ENCODE assay signal across 8 cellular contexts in the genomic region with DNA sequence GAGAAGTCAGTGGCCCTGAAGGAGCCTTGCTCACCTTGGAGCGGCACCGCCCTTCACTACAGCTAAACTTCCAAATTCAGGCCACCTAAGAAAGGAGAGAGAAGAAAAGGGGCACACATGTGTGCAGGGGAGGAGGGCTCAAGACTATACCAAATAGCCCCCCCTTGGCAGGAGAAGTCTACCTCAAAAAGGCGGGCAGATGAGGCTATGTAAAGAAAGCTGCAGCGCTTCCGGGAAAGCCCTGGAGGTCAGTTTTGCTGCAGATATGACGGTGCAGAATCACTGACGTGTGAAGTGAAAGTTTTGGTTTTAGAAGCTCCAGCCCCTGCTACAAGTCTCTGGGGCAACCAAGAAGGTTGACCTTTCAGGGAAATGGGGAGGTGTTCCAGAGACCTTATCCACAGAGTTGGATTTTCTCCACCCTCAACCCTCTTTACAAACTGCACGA. TPM values are rescaled to one million over a fixed set of nuclear protein-coding genes. Genes with fewer than 3 reads are reported as not detected.
A peak's percentile ranks its signal among the peaks of the same experiment; 100 is the strongest.
DNase-seq lines count a peak whose midpoint lies in the region; ATAC-seq and TF ChIP-seq lines count a peak whose summit lies in the region.

No MANE protein-coding gene starts in this region.

- no peak for TF ChIP-seq CTCF in left ventricle myocardium inferior (IDR thresholded peaks at IDR 0.05; ENCODE audit: borderline replicate concordance)
- TF ChIP-seq CTCF in KMS-11 (conservative IDR thresholded peaks at IDR 0.05; ENCODE audit: low read depth, low read length): no peak
- no peak for TF ChIP-seq CTCF in upper lobe of right lung (IDR thresholded peaks at IDR 0.05)
- TF ChIP-seq CTCF in coronary artery (IDR thresholded peaks at IDR 0.05): no peak

- peak overlapping the region; percentile 39; the same call in 1 of the 2 replicates for H3K9ac ChIP-seq in KMS-11

- H3K36me3 ChIP-seq in left ventricle myocardium inferior (no peaks in the 10 kb centered on the region), KMS-11 (ENCODE audit: insufficient read depth) (no peaks in the 10 kb centered on the region), upper lobe of right lung (no peaks in the 10 kb centered on the region)

- H3K4me1 ChIP-seq in left ventricle myocardium inferior: peaks cover 93% of the 10 kb centered on the region
- peaks cover 53% of the 10 kb centered on the region for H3K4me1 ChIP-seq in KMS-11 (ENCODE audit: low read depth, poor library complexity, severe bottlenecking)
- H3K4me1 ChIP-seq in upper lobe of right lung: peaks cover 76% of the 10 kb centered on the region

- ATAC-seq in upper lobe of right lung: no peak

- peaks cover 26% of the 10 kb centered on the region for H3K79me2 ChIP-seq in KMS-11 (ENCODE audit: insufficient read depth, low read depth)

- H3K4me2 ChIP-seq in KMS-11: peak overlapping the region; percentile 97

- H3K9me3 ChIP-seq in left ventricle myocardium inferior (replicated peaks): no peaks in the 10 kb centered on the region
- no peaks in the 10 kb centered on the region for H3K9me3 ChIP-seq in upper lobe of right lung

- no peak for DNase-seq in left ventricle myocardium inferior
- no peak for DNase-seq in cardiac septum (ENCODE audit: low spot score)
- DNase-seq in glomerular visceral epithelial cell (ENCODE audit: extremely low spot score): peak; percentile 65
- DNase-seq in upper lobe of right lung: no peak
- DNase-seq in NCI-H2081 treated with DMSO at 0.1 percent for 48 hours (lab: John Stamatoyannopoulos, UW): no peak
- no peak for DNase-seq in coronary artery (ENCODE audit: low spot score)
- DNase-seq in KG1 (lab: John Stamatoyannopoulos, UW): no peak

- H2AFZ ChIP-seq in KMS-11 (ENCODE audit: low read depth): no peak overlapping the region

- H3K27ac ChIP-seq in left ventricle myocardium inferior (replicated peaks) (peak overlapping the region; percentile 100), KMS-11 (peak overlapping the region; percentile 91), upper lobe of right lung (peak overlapping the region; percentile 98), coronary artery (peak overlapping the region in 1 of 2 donors; percentile 96)

- peaks cover 3% of the 10 kb centered on the region; the same call in 1 of the 2 replicates for H4K20me1 ChIP-seq in KMS-11 (ENCODE audit: insufficient read depth)

- intact Hi-C loops in left ventricle myocardium inferior (cut with micrococcal nuclease) (no loop called here), cardiac septum (cut with DNase I) (no loop called here), upper lobe of right lung (cut with DNase I) (no loop called here)

- H3K27me3 ChIP-seq in left ventricle myocardium inferior (ENCODE audit: low read depth) (no peaks in the 10 kb centered on the region), KMS-11 (ENCODE audit: insufficient read depth, low read depth) (no peaks in the 10 kb centered on the region), upper lobe of right lung (no peaks in the 10 kb centered on the region)

- H3K4me3 ChIP-seq in left ventricle myocardium inferior (no peak overlapping the region), KMS-11 (IDR thresholded peaks at IDR 0.05; ENCODE audit: insufficient read depth, low read depth, low read length) (no peak overlapping the region), upper lobe of right lung (no peak overlapping the region), coronary artery (no peak overlapping the region)

RNA-seq across cellular contexts. Expression of a gene that starts 48.2 kb away (rescaled TPM):
- total RNA-seq in left ventricle myocardium inferior (19.2 TPM), cardiac septum (45.9 TPM), upper lobe of right lung (22.0 TPM)
